Comparison of ENCODE assay signal across 1 cellular context in genomic region chr1:40876436-40876761, GRCh38.
TF ChIP-seq lines count a peak whose summit lies in the region.

No MANE protein-coding gene starts in this region.

TF ChIP-seq in HEK293, 187 proteins besides CTCF, POLR2A, EP300 and RAD21:
- TF ChIP-seq TRIM28 (IDR thresholded peaks at IDR 0.05; ENCODE audit: borderline replicate concordance, low read length) (peak; percentile 76; the same call in 1 of the 2 replicates), ZNF664 (tag by site-specific recombination; IDR thresholded peaks at IDR 0.05) (0 out of 2 replicates have a peak, but pooled peaks have one; percentile 29), ZNF350 (tag by site-specific recombination; IDR thresholded peaks at IDR 0.05) (no peak), SETDB1 (IDR thresholded peaks at IDR 0.05; ENCODE audit: insufficient read length, low read length) (peak; percentile 89)
